In the genomic region with DNA sequence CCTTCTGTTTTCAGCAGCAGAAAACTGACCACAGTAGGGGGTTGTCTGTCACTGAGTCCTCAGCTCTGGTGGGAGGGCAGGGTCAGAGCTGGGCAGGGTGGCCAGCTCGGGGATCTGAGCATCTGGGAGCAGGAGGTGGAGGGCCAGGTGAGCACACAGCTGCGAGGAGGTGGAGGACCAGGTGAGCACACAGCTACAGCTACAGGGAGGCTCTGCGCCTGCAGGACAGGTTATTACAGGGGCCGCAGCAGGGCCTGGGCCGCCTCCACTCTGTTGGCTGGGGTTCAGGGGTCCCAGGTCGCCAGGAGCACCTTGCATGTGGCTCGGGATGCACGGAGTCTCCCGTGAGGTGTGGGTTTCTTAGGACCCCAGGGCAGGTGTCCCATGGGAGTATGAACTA, we compare ENCODE assay signal across 13 cellular contexts. TPM values are rescaled to one million over a fixed set of nuclear protein-coding genes. Genes with fewer than 3 reads are reported as not detected.
DNase-seq lines count a peak whose midpoint lies in the region; ATAC-seq and TF ChIP-seq lines count a peak whose summit lies in the region.
"Had no signal": no experiment of that assay in that cellular context is flagged by ENCODE, and none has a peak within 500 bp of the region (broad histone marks: within the 10 kb centered on the region; RNA-seq: fewer than 3 reads in every experiment).

No MANE protein-coding gene starts in this region.

- no peak overlapping the region for H3K4me2 ChIP-seq in hepatocyte

- DNase-seq in D341Med (ENCODE audit: low spot score) (peak; percentile 30), H7 (peak; percentile 47), lower lobe of right lung (peak; percentile 34), A172 (ENCODE audit: low spot score) (no peak), hepatocyte (ENCODE audit: low spot score) (no peak)
- no peak for DNase-seq in activated naive CD4-positive, alpha-beta T cell (lab: John Stamatoyannopoulos, UW)
- DNase-seq: EL, NCI-H1436 treated with DMSO at 0.1 percent for 48 hours, NCI-H774, Peyer's patch, SJCRH30 had no signal

- H3K9me3 ChIP-seq in lower lobe of right lung (no peaks in the 10 kb centered on the region), hepatocyte (ENCODE audit: low read depth) (no peaks in the 10 kb centered on the region)
- H3K9me3 ChIP-seq: Peyer's patch, SJCRH30 had no signal

- TF ChIP-seq CTCF in VCaP (conservative IDR thresholded peaks at IDR 0.05) (no peak), lower lobe of right lung (IDR thresholded peaks at IDR 0.05) (no peak), hepatocyte (IDR thresholded peaks at IDR 0.05; ENCODE audit: poor library complexity) (no peak)

- H3K27me3 ChIP-seq in H7 (ENCODE audit: control insufficient read depth, insufficient read depth, low read length): no peaks in the 10 kb centered on the region
- no peaks in the 10 kb centered on the region for H3K27me3 ChIP-seq in lower lobe of right lung (ENCODE audit: low read depth)
- no peaks in the 10 kb centered on the region for H3K27me3 ChIP-seq in hepatocyte
- H3K27me3 ChIP-seq: Peyer's patch, SJCRH30 had no signal

- H4K20me1 ChIP-seq in hepatocyte (ENCODE audit: insufficient read depth, poor library complexity, severe bottlenecking): no peaks in the 10 kb centered on the region

- intact Hi-C loops in lower lobe of right lung (cut with DNase I): no loop called here

- no peaks in the 10 kb centered on the region for H3K9me2 ChIP-seq in hepatocyte (replicated peaks; ENCODE audit: insufficient read depth)

- H3K4me1 ChIP-seq in lower lobe of right lung (no peaks in the 10 kb centered on the region), hepatocyte (ENCODE audit: insufficient read depth) (no peaks in the 10 kb centered on the region)
- H3K4me1 ChIP-seq: Peyer's patch, SJCRH30 had no signal

- H3K4me3 ChIP-seq in H7 (ENCODE audit: insufficient read depth, low read depth, low read length): no peak overlapping the region
- no peak overlapping the region for H3K4me3 ChIP-seq in lower lobe of right lung
- no peak overlapping the region for H3K4me3 ChIP-seq in hepatocyte
- H3K4me3 ChIP-seq: Peyer's patch, SJCRH30 had no signal

- no peak overlapping the region for H2AFZ ChIP-seq in hepatocyte

- WGBS in hepatocyte (ENCODE audit: low lambda C conversion rate, missing lambda C conversion rate): 96% methylated on average over 9 of the region's 9 CpGs

- H3K36me3 ChIP-seq in H7 (replicated peaks; ENCODE audit: control insufficient read depth, insufficient read depth, low read length): peaks cover 22% of the 10 kb centered on the region
- H3K36me3 ChIP-seq in lower lobe of right lung: peaks cover 56% of the 10 kb centered on the region
- no peaks in the 10 kb centered on the region for H3K36me3 ChIP-seq in hepatocyte (replicated peaks; ENCODE audit: insufficient read depth, low read depth)

- no peaks in the 10 kb centered on the region for H3K79me2 ChIP-seq in hepatocyte

- ATAC-seq in lower lobe of right lung (no peak), GM18498 (IDR thresholded peaks at IDR 0.05; ENCODE audit: unreplicated experiment) (no peak)

- peak overlapping the region; percentile 70 for H3K27ac ChIP-seq in VCaP
- no peak overlapping the region for H3K27ac ChIP-seq in lower lobe of right lung
- no peak overlapping the region for H3K27ac ChIP-seq in hepatocyte
- H3K27ac ChIP-seq: Peyer's patch, SJCRH30 had no signal

RNA-seq across cellular contexts. Expression of gene PRKAR1B, which starts 52.4 kb away (rescaled TPM):
- 32.4 and 32.8 TPM in 2 replicates for total RNA-seq in H7 (2014; rRNA removed; shearing (Covaris generic))
- total RNA-seq in lower lobe of right lung (16.8 TPM), hepatocyte (16.6 and 23.4 TPM in 2 replicates)
- 31.0 and 31.3 TPM in 2 replicates for total RNA-seq in A172 (2014; rRNA removed; shearing (Covaris generic))
- 27.4 and 28.7 TPM in 2 replicates for polyA plus RNA-seq in hepatocyte

RNA-seq across cellular contexts. Expression of gene SUN1, which starts 52.8 kb away (rescaled TPM):
- 60.5 and 82.1 TPM in 2 replicates for total RNA-seq in H7 (2014; rRNA removed; shearing (Covaris generic))
- 111 TPM for total RNA-seq in lower lobe of right lung
- 103 and 123 TPM in 2 replicates for total RNA-seq in A172 (2014; rRNA removed; shearing (Covaris generic))
- total RNA-seq in hepatocyte: 101 and 109 TPM in 2 replicates
- polyA plus RNA-seq in hepatocyte: 72.3 and 75.0 TPM in 2 replicates

RNA-seq across cellular contexts. Expression of gene DNAAF5, which starts 53.0 kb away (rescaled TPM):
- 82.5 and 101 TPM in 2 replicates for total RNA-seq in H7 (2014; rRNA removed; shearing (Covaris generic))
- total RNA-seq in lower lobe of right lung: 22.4 TPM
- total RNA-seq in A172 (2014; rRNA removed; shearing (Covaris generic)): 79.0 and 95.9 TPM in 2 replicates
- 14.2 and 23.5 TPM in 2 replicates for total RNA-seq in hepatocyte
- 18.7 and 19.0 TPM in 2 replicates for polyA plus RNA-seq in hepatocyte

Comparison
In these comparisons a context has a peak if more than half of its experiments do, and no peak if none do; other contexts are left out.
1. DNase-seq: peak in D341Med (single experiment), H7 (single experiment) and lower lobe of right lung (single experiment); none in A172 (single experiment), hepatocyte (single experiment) and activated naive CD4-positive, alpha-beta T cell (0 of 4).